1 cellular context compared by ENCODE assay signal in the genomic region with DNA sequence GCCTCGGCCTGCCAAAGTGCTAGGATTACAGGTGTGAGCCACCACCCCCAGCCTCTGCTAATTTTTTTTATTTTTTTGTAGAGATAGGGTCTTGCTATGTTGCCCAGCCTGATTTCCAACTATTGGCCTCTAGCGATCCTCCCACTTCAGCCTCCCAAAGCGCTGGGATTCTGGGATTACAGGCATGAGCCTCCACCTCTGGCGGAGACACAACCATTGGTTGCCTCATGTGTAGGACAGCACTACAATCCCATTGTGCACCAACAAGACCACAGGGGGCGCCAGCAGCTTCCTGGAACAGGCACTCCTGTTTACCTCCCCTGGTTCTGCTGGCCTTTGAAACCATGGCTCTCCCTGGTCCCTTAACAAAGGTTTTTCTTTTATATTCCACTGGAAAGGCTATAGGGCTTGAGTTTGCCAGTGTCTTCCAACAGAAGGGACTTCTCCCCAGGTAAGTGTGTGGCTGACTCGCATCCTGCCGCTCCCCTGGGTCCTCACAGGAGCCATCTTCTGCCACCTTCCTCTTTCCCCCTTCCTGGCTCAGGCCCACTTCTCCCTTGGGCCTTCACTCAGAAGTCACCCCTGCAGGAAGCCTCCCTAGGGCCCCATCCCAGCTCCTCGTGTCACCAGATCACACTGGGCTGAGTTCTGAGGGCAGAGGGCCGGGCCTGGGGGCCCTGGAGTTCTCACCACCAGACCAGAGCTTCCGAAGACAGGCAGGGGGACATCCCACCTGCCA.
TF ChIP-seq lines count a peak whose summit lies in the region.

No MANE protein-coding gene starts in this region.

TF ChIP-seq in K562, 482 proteins besides CTCF, POLR2A, EP300 and RAD21 (continued from another document and continues in another):
- TF ChIP-seq, protein P1, sequence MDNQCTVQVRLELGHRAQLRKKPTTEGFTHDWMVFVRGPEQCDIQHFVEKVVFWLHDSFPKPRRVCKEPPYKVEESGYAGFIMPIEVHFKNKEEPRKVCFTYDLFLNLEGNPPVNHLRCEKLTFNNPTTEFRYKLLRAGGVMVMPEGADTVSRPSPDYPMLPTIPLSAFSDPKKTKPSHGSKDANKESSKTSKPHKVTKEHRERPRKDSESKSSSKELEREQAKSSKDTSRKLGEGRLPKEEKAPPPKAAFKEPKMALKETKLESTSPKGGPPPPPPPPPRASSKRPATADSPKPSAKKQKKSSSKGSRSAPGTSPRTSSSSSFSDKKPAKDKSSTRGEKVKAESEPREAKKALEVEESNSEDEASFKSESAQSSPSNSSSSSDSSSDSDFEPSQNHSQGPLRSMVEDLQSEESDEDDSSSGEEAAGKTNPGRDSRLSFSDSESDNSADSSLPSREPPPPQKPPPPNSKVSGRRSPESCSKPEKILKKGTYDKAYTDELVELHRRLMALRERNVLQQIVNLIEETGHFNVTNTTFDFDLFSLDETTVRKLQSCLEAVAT (IDR thresholded peaks at IDR 0.05), result 0 out of 4 replicates have a peak, but pooled peaks of 1 of the 2 experiments have one; percentile 32
- TF ChIP-seq HDAC8 (tag; IDR thresholded peaks at IDR 0.05), result no peak
- TF ChIP-seq SRF (CRISPR knock-in tag; IDR thresholded peaks at IDR 0.05), result no peak; a peak in 1 of 4 replicates
- no peak for TF ChIP-seq SNIP1 (IDR thresholded peaks at IDR 0.05; ENCODE audit: low read depth)
- no peak for TF ChIP-seq RBM39 (optimal IDR thresholded peaks at IDR 0.05; ENCODE audit: low read depth, low read length)
- peak; percentile 32 for TF ChIP-seq NEUROD1 (IDR thresholded peaks at IDR 0.05; ENCODE audit: borderline replicate concordance, low read depth, low read length, partially characterized antibody)
- TF ChIP-seq, protein P2, sequence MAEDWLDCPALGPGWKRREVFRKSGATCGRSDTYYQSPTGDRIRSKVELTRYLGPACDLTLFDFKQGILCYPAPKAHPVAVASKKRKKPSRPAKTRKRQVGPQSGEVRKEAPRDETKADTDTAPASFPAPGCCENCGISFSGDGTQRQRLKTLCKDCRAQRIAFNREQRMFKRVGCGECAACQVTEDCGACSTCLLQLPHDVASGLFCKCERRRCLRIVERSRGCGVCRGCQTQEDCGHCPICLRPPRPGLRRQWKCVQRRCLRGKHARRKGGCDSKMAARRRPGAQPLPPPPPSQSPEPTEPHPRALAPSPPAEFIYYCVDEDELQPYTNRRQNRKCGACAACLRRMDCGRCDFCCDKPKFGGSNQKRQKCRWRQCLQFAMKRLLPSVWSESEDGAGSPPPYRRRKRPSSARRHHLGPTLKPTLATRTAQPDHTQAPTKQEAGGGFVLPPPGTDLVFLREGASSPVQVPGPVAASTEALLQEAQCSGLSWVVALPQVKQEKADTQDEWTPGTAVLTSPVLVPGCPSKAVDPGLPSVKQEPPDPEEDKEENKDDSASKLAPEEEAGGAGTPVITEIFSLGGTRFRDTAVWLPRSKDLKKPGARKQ (CRISPR knock-in tag; IDR thresholded peaks at IDR 0.05), result no peak
- no peak for TF ChIP-seq FOXA1 (IDR thresholded peaks at IDR 0.05; ENCODE audit: borderline replicate concordance)
- TF ChIP-seq ELF1 (tag; IDR thresholded peaks at IDR 0.05), result peak; percentile 65
- TF ChIP-seq NR2F6 (CRISPR knock-in tag; IDR thresholded peaks at IDR 0.05), result no peak
- TF ChIP-seq, protein P3, sequence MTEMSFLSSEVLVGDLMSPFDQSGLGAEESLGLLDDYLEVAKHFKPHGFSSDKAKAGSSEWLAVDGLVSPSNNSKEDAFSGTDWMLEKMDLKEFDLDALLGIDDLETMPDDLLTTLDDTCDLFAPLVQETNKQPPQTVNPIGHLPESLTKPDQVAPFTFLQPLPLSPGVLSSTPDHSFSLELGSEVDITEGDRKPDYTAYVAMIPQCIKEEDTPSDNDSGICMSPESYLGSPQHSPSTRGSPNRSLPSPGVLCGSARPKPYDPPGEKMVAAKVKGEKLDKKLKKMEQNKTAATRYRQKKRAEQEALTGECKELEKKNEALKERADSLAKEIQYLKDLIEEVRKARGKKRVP (CRISPR knock-in tag; IDR thresholded peaks at IDR 0.05), result no peak
- TF ChIP-seq SNRNP70 (optimal IDR thresholded peaks at IDR 0.05; ENCODE audit: low read depth, low read length), result no peak
- TF ChIP-seq, protein P4, sequence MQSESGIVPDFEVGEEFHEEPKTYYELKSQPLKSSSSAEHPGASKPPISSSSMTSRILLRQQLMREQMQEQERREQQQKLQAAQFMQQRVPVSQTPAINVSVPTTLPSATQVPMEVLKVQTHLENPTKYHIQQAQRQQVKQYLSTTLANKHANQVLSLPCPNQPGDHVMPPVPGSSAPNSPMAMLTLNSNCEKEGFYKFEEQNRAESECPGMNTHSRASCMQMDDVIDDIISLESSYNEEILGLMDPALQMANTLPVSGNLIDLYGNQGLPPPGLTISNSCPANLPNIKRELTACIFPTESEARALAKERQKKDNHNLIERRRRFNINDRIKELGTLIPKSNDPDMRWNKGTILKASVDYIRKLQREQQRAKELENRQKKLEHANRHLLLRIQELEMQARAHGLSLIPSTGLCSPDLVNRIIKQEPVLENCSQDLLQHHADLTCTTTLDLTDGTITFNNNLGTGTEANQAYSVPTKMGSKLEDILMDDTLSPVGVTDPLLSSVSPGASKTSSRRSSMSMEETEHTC (IDR thresholded peaks at IDR 0.05), result no peak
- no peak for TF ChIP-seq NR1H2 (CRISPR knock-in tag; IDR thresholded peaks at IDR 0.05)
- no peak for TF ChIP-seq ZNF668 (CRISPR knock-in tag; IDR thresholded peaks at IDR 0.05)
- no peak for TF ChIP-seq CBFA2T2 (conservative IDR thresholded peaks at IDR 0.05)
- peak; percentile 55 for TF ChIP-seq PHF20 (IDR thresholded peaks at IDR 0.05; ENCODE audit: partially characterized antibody)
- no peak for TF ChIP-seq COPS2 (conservative IDR thresholded peaks at IDR 0.05)
- no peak for TF ChIP-seq PTRF (tag; IDR thresholded peaks at IDR 0.05)
- no peak for TF ChIP-seq ZFP30 (CRISPR knock-in tag; IDR thresholded peaks at IDR 0.05; ENCODE audit: borderline replicate concordance)
- no peak for TF ChIP-seq KAT8 (IDR thresholded peaks at IDR 0.05; ENCODE audit: low read depth)
- 0 out of 2 replicates have a peak, but pooled peaks have one; percentile 36 for TF ChIP-seq ILF3 (IDR thresholded peaks at IDR 0.05; ENCODE audit: borderline replicate concordance)
- TF ChIP-seq, protein P5, sequence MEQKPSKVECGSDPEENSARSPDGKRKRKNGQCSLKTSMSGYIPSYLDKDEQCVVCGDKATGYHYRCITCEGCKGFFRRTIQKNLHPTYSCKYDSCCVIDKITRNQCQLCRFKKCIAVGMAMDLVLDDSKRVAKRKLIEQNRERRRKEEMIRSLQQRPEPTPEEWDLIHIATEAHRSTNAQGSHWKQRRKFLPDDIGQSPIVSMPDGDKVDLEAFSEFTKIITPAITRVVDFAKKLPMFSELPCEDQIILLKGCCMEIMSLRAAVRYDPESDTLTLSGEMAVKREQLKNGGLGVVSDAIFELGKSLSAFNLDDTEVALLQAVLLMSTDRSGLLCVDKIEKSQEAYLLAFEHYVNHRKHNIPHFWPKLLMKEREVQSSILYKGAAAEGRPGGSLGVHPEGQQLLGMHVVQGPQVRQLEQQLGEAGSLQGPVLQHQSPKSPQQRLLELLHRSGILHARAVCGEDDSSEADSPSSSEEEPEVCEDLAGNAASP (IDR thresholded peaks at IDR 0.05), result no peak
- no peak for TF ChIP-seq HMG20B (CRISPR knock-in tag; IDR thresholded peaks at IDR 0.05)
- TF ChIP-seq ADNP (tag; IDR thresholded peaks at IDR 0.05), result no peak
- TF ChIP-seq U2AF1 (optimal IDR thresholded peaks at IDR 0.05; ENCODE audit: low read depth, low read length), result no peak
- no peak for TF ChIP-seq ARHGAP35 (IDR thresholded peaks at IDR 0.05; ENCODE audit: partially characterized antibody)
- no peak for TF ChIP-seq CHD4 (IDR thresholded peaks at IDR 0.05; ENCODE audit: insufficient read depth, insufficient replicate concordance, low read depth, low read length, poor library complexity, severe bottlenecking)
- no peak for TF ChIP-seq TCFL5 (CRISPR knock-in tag; conservative IDR thresholded peaks at IDR 0.05)
- TF ChIP-seq TOE1 (IDR thresholded peaks at IDR 0.05; ENCODE audit: borderline replicate concordance), result no peak
- no peak for TF ChIP-seq TOE1 (CRISPR knock-in tag; IDR thresholded peaks at IDR 0.05; ENCODE audit: borderline replicate concordance, low read depth)
- TF ChIP-seq ESRRA (IDR thresholded peaks at IDR 0.05; ENCODE audit: borderline replicate concordance, low read depth), result no peak
- TF ChIP-seq FOXJ2 (tag; IDR thresholded peaks at IDR 0.05), result no peak
- TF ChIP-seq, protein P6, sequence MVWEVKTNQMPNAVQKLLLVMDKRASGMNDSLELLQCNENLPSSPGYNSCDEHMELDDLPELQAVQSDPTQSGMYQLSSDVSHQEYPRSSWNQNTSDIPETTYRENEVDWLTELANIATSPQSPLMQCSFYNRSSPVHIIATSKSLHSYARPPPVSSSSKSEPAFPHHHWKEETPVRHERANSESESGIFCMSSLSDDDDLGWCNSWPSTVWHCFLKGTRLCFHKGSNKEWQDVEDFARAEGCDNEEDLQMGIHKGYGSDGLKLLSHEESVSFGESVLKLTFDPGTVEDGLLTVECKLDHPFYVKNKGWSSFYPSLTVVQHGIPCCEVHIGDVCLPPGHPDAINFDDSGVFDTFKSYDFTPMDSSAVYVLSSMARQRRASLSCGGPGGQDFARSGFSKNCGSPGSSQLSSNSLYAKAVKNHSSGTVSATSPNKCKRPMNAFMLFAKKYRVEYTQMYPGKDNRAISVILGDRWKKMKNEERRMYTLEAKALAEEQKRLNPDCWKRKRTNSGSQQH (CRISPR knock-in tag; IDR thresholded peaks at IDR 0.05), result no peak
- TF ChIP-seq ATF7 (IDR thresholded peaks at IDR 0.05), result peak; percentile 43; the same call in 1 of the 2 replicates
- TF ChIP-seq MXI1 (IDR thresholded peaks at IDR 0.05; ENCODE audit: low read depth, low read length), result no peak
- TF ChIP-seq, protein P7, sequence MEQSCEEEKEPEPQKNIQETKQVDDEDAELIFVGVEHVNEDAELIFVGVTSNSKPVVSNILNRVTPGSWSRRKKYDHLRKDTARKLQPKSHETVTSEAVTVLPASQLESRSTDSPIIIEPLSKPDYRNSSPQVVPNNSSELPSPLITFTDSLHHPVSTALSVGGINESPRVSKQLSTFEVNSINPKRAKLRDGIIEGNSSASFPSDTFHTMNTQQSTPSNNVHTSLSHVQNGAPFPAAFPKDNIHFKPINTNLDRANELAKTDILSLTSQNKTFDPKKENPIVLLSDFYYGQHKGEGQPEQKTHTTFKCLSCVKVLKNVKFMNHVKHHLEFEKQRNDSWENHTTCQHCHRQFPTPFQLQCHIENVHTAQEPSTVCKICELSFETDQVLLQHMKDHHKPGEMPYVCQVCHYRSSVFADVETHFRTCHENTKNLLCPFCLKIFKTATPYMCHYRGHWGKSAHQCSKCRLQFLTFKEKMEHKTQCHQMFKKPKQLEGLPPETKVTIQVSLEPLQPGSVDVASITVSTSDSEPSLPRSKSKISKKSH (CRISPR knock-in tag; IDR thresholded peaks at IDR 0.05), result no peak
- TF ChIP-seq ZNF384 (IDR thresholded peaks at IDR 0.05; ENCODE audit: low read depth, low read length), result 0 out of 2 replicates have a peak, but pooled peaks have one; percentile 15
- TF ChIP-seq, protein P8, sequence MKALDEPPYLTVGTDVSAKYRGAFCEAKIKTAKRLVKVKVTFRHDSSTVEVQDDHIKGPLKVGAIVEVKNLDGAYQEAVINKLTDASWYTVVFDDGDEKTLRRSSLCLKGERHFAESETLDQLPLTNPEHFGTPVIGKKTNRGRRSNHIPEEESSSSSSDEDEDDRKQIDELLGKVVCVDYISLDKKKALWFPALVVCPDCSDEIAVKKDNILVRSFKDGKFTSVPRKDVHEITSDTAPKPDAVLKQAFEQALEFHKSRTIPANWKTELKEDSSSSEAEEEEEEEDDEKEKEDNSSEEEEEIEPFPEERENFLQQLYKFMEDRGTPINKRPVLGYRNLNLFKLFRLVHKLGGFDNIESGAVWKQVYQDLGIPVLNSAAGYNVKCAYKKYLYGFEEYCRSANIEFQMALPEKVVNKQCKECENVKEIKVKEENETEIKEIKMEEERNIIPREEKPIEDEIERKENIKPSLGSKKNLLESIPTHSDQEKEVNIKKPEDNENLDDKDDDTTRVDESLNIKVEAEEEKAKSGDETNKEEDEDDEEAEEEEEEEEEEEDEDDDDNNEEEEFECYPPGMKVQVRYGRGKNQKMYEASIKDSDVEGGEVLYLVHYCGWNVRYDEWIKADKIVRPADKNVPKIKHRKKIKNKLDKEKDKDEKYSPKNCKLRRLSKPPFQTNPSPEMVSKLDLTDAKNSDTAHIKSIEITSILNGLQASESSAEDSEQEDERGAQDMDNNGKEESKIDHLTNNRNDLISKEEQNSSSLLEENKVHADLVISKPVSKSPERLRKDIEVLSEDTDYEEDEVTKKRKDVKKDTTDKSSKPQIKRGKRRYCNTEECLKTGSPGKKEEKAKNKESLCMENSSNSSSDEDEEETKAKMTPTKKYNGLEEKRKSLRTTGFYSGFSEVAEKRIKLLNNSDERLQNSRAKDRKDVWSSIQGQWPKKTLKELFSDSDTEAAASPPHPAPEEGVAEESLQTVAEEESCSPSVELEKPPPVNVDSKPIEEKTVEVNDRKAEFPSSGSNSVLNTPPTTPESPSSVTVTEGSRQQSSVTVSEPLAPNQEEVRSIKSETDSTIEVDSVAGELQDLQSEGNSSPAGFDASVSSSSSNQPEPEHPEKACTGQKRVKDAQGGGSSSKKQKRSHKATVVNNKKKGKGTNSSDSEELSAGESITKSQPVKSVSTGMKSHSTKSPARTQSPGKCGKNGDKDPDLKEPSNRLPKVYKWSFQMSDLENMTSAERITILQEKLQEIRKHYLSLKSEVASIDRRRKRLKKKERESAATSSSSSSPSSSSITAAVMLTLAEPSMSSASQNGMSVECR (CRISPR knock-in tag; IDR thresholded peaks at IDR 0.05), result no peak
- no peak for TF ChIP-seq ZNF75A (CRISPR knock-in tag; IDR thresholded peaks at IDR 0.05)
- no peak for TF ChIP-seq HNRNPLL (IDR thresholded peaks at IDR 0.05; ENCODE audit: low read depth, low read length, poor library complexity, severe bottlenecking)
- TF ChIP-seq ZNF347 (CRISPR knock-in tag; IDR thresholded peaks at IDR 0.05; ENCODE audit: low read depth), result no peak
- TF ChIP-seq MTA3 (IDR thresholded peaks at IDR 0.05; ENCODE audit: borderline replicate concordance), result peak; percentile 44; the same call in 1 of the 2 replicates
- 0 out of 2 replicates have a peak, but pooled peaks have one; percentile 14 for TF ChIP-seq SMARCE1 (IDR thresholded peaks at IDR 0.05)
- TF ChIP-seq ZNF785 (CRISPR knock-in tag; IDR thresholded peaks at IDR 0.05), result no peak
- TF ChIP-seq ZNF551 (CRISPR knock-in tag; IDR thresholded peaks at IDR 0.05), result no peak
- no peak for TF ChIP-seq SRSF7 (optimal IDR thresholded peaks at IDR 0.05; ENCODE audit: low read depth, low read length)
- TF ChIP-seq CBFB (CRISPR knock-in tag; IDR thresholded peaks at IDR 0.05), result no peak
